Comparison of ENCODE assay signal across 9 cellular contexts in the genomic region with DNA sequence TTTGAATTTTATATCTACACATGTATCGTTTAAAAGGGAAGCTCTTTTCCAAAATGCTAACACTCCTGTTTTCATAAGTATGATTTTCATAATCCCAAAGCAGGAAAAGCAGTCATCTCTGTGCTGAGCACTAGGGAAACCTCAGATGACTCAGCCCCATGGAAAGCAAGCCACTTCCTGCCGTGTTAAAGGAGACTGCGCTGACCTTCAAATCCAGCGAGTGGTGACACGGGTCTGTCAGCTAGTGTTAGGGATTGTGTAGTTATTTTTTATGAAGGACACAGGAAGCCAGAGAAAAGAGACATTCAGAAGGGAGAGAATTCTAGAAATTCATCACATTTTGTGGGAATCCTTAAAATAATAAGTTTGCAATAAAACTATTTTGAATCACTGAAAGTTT. TPM values are rescaled to one million over a fixed set of nuclear protein-coding genes. Genes with fewer than 3 reads are reported as not detected.
A peak's percentile ranks its signal among the peaks of the same experiment; 100 is the strongest.
DNase-seq lines count a peak whose midpoint lies in the region; ATAC-seq and TF ChIP-seq lines count a peak whose summit lies in the region.
"Had no signal": no experiment of that assay in that cellular context is flagged by ENCODE, and none has a peak within 500 bp of the region (broad histone marks: within the 10 kb centered on the region; RNA-seq: fewer than 3 reads in every experiment).

No MANE protein-coding gene starts in this region.

- WGBS in smooth muscle cell (ENCODE audit: low lambda C conversion rate), result 5% methylated on average over 5 of the region's 5 CpGs

- ATAC-seq in Right ventricle myocardium superior (ENCODE audit: poor library complexity) (peak; percentile 94), HG03342 (IDR thresholded peaks at IDR 0.05; ENCODE audit: unreplicated experiment) (no peak), HG03520 (IDR thresholded peaks at IDR 0.05; ENCODE audit: unreplicated experiment) (no peak)

- peaks cover 30% of the 10 kb centered on the region for H3K27me3 Mint-ChIP-seq in activated naive CD4-positive, alpha-beta T cell treated with anti-CD3 and anti-CD28 coated beads, Interleukin-2, amount 10 ng/mL, durations not matched to agents 7 days and 5 days

- H3K27ac Mint-ChIP-seq in activated naive CD4-positive, alpha-beta T cell treated with anti-CD3 and anti-CD28 coated beads, Interleukin-2, amount 10 ng/mL, durations not matched to agents 7 days and 5 days, result peak overlapping the region; percentile 83

- DNase-seq in activated naive CD4-positive, alpha-beta T cell treated with anti-CD3 and anti-CD28 coated beads, Interleukin-2, amount 10 ng/mL, durations not matched to agents 7 days and 5 days, result peak; percentile 48
- DNase-seq in activated naive CD4-positive, alpha-beta T cell treated with Interleukin-2 at 50 U/mL for 16 hours, result no peak
- DNase-seq in UCSD-AML1 (lab: John Stamatoyannopoulos, UW; ENCODE audit: unreplicated experiment) (peak; percentile 54), Right ventricle myocardium superior (no peak), smooth muscle cell (lab: John Stamatoyannopoulos, UW; ENCODE audit: unreplicated experiment) (no peak), NCI-H2171 (lab: John Stamatoyannopoulos, UW) (no peak)

- no peak overlapping the region for H2AFZ ChIP-seq in smooth muscle cell (ENCODE audit: low read depth)

- H3K9me3 Mint-ChIP-seq in activated naive CD4-positive, alpha-beta T cell treated with anti-CD3 and anti-CD28 coated beads, Interleukin-2, amount 10 ng/mL, durations not matched to agents 7 days and 5 days, result no peaks in the 10 kb centered on the region

- no peak overlapping the region for H3K9ac ChIP-seq in smooth muscle cell (ENCODE audit: low read depth)

- H3F3A ChIP-seq in smooth muscle cell (ENCODE audit: low read depth), result peaks cover 31% of the 10 kb centered on the region

- H3K4me3 ChIP-seq in smooth muscle cell, result no peak overlapping the region

- H3K4me1 ChIP-seq in smooth muscle cell (ENCODE audit: low read depth), result peaks cover 12% of the 10 kb centered on the region

- no peaks in the 10 kb centered on the region for H3K27me3 ChIP-seq in smooth muscle cell (ENCODE audit: low read depth)

- no peaks in the 10 kb centered on the region for H3K9me3 ChIP-seq in smooth muscle cell (replicated peaks; ENCODE audit: low read depth)

- H3K4me2 ChIP-seq in smooth muscle cell, result peak overlapping the region; percentile 38

- intact Hi-C loops in Right ventricle myocardium superior (cut with DNase I), result no loop called here

- H4K20me1 ChIP-seq in smooth muscle cell (ENCODE audit: low read depth), result no peaks in the 10 kb centered on the region

- no peaks in the 10 kb centered on the region for H3K36me3 ChIP-seq in smooth muscle cell (ENCODE audit: low read depth)

- no peak overlapping the region for H3K4me3 Mint-ChIP-seq in activated naive CD4-positive, alpha-beta T cell treated with anti-CD3 and anti-CD28 coated beads, Interleukin-2, amount 10 ng/mL, durations not matched to agents 7 days and 5 days
- H3K4me3 Mint-ChIP-seq: neural crest cell had no signal

- H3K79me2 ChIP-seq in smooth muscle cell (ENCODE audit: low read depth), result no peaks in the 10 kb centered on the region

- peak overlapping the region; percentile 65 for H3K27ac ChIP-seq in smooth muscle cell (ENCODE audit: low read depth)

- no peaks in the 10 kb centered on the region for H3K36me3 Mint-ChIP-seq in activated naive CD4-positive, alpha-beta T cell treated with anti-CD3 and anti-CD28 coated beads, Interleukin-2, amount 10 ng/mL, durations not matched to agents 7 days and 5 days

- peaks cover 41% of the 10 kb centered on the region for H3K4me1 Mint-ChIP-seq in activated naive CD4-positive, alpha-beta T cell treated with anti-CD3 and anti-CD28 coated beads, Interleukin-2, amount 10 ng/mL, durations not matched to agents 7 days and 5 days

- TF ChIP-seq CTCF in smooth muscle cell (IDR thresholded peaks at IDR 0.05; ENCODE audit: borderline replicate concordance, insufficient read depth, poor library complexity, severe bottlenecking), result no peak

- CTCF ChIA-PET in activated naive CD4-positive, alpha-beta T cell treated with anti-CD3 and anti-CD28 coated beads, Interleukin-2, amount 10 ng/mL, durations not matched to agents 7 days and 5 days (lab: Charles Lee), result interaction anchor here (0.9 to 1.8 kb wide), 2 partner anchors 92 to 254 kb away, joined by 3 to 5 read pairs; no protein-coding TSS in a partner anchor

RNA-seq across cellular contexts. Expression of a gene that starts 57.0 kb away (rescaled TPM):
- total RNA-seq in Right ventricle myocardium superior (37.0 TPM), smooth muscle cell (not detected in 2 replicates)
- not detected in 2 replicates for polyA plus RNA-seq in smooth muscle cell

Comparison
In these comparisons a context has a peak if more than half of its experiments do, and no peak if none do; other contexts are left out.
1. DNase-seq: peak in activated naive CD4-positive, alpha-beta T cell treated with anti-CD3 and anti-CD28 coated beads, Interleukin-2, amount 10 ng/mL, durations not matched to agents 7 days and 5 days (single experiment) and UCSD-AML1 (single experiment); none in activated naive CD4-positive, alpha-beta T cell treated with Interleukin-2 at 50 U/mL for 16 hours (single experiment), Right ventricle myocardium superior (single experiment), smooth muscle cell (single experiment) and NCI-H2171 (single experiment).
2. RNA of a gene that starts 57.0 kb away (total RNA-seq): 37.0 TPM in Right ventricle myocardium superior (single experiment); not detected in smooth muscle cell; every median in the first group is over 10 times any median in the second.